In the genomic region with DNA sequence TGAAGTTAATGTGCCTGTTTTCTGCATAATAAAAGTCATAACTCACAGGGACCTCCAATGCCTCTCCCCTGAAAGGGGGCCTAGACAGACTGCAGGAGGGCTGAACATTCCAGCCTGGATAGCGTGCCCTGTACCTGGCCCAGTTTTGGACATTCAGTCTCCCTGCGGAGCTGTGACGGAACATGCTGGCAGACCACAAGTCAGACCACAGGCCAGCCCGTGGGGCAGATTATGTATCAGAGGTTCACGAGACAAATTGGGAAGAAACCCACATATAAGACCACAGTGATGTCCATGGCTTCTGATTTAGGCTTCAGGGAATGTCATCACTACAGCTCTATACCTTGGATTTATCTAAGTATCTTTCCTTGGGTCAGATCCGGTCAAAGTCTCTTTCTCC, we compare ENCODE assay signal across 19 cellular contexts.
DNase-seq lines count a peak whose midpoint lies in the region; ATAC-seq, FAIRE-seq and TF ChIP-seq lines count a peak whose summit lies in the region.
"Had no signal": no experiment of that assay in that cellular context is flagged by ENCODE, and none has a peak within 500 bp of the region (broad histone marks: within the 10 kb centered on the region; RNA-seq: fewer than 3 reads in every experiment).

No MANE protein-coding gene starts in this region.

- H3K18ac ChIP-seq in H1 (ENCODE audit: extremely low read depth, low read length) = no peak overlapping the region
- no peak overlapping the region for H3K18ac ChIP-seq in neuronal stem cell (ENCODE audit: low read length)

- peaks cover 0 to 3% (median 0%) of the 10 kb centered on the region in 4 experiments; a peak in 2 of 7 replicates for H3K4me1 ChIP-seq in H1 (replicated peaks in 1 of 4; ENCODE audit: control insufficient read depth in 3 of 4, insufficient read depth in 4 of 4, low read length in 3 of 4)
- no peaks in the 10 kb centered on the region for H3K4me1 ChIP-seq in neuronal stem cell (ENCODE audit: control insufficient read depth in 2 of 2, insufficient read depth in 1 of 2, low read depth in 1 of 2, low read length in 2 of 2)
- H3K4me1 ChIP-seq: BLaER1, HAP-1 had no signal

- CTCF ChIA-PET in H1 (lab: Charles Lee; ENCODE audit: partially characterized antibody) = interaction anchor here (1.3 kb wide), 1 partner anchor 12 kb away, joined by 4 read pairs; no protein-coding TSS in a partner anchor

- H2AK5ac ChIP-seq in H1 (ENCODE audit: low read depth, low read length) (no peak overlapping the region; the same call in 1 of the 2 replicates), neuronal stem cell (ENCODE audit: low read depth, low read length) (no peak overlapping the region)

- 0 out of 2 replicates have a peak overlapping the region, but pooled peaks have one; percentile 52 for H2BK20ac ChIP-seq in H1 (ENCODE audit: low read length)

- FAIRE-seq in H1 (lab: Jason Lieb, UNC) = no peak
- FAIRE-seq: D721Med, GM12891, GM18507, H54 had no signal

- TF ChIP-seq POLR2A in H1 (IDR thresholded peaks at IDR 0.05; ENCODE audit: control extremely low read depth in 1 of 2, low read depth in 2 of 2, low read length in 2 of 2) = no peak

- ATAC-seq in HG02885 (IDR thresholded peaks at IDR 0.05; ENCODE audit: poor library complexity, unreplicated experiment) (no peak), HG03139 (IDR thresholded peaks at IDR 0.05; ENCODE audit: unreplicated experiment) (no peak)
- ATAC-seq: GM23338 had no signal

- H2BK12ac ChIP-seq in H1 (ENCODE audit: low read depth, low read length) = no peak overlapping the region
- H2BK12ac ChIP-seq in neuronal stem cell (ENCODE audit: low read length) = no peak overlapping the region

- H4K5ac ChIP-seq in H1 (ENCODE audit: insufficient read length, low read depth, low read length) = no peak overlapping the region

- H4K8ac ChIP-seq in H1 (ENCODE audit: extremely low read depth, insufficient read depth, low read length) (no peak overlapping the region), neuronal stem cell (ENCODE audit: low read depth, low read length) (no peak overlapping the region)

- H3K4ac ChIP-seq in H1 (replicated peaks; ENCODE audit: insufficient read length, low read depth, low read length) (no peak overlapping the region), neuronal stem cell (ENCODE audit: low read length) (no peak overlapping the region)

- no peaks in the 10 kb centered on the region for H3K36me3 ChIP-seq in H1 (ENCODE audit: control insufficient read depth in 2 of 4, insufficient read depth in 4 of 4, low read length in 3 of 4)
- no peaks in the 10 kb centered on the region for H3K36me3 ChIP-seq in neuronal stem cell (replicated peaks in 1 of 2; ENCODE audit: control insufficient read depth in 2 of 2, insufficient read depth in 2 of 2, low read length in 2 of 2)
- H3K36me3 ChIP-seq: BLaER1, HAP-1 had no signal

- H4K20me1 ChIP-seq in H1 (replicated peaks in 1 of 2; ENCODE audit: control insufficient read depth in 1 of 2, insufficient read depth in 2 of 2, low read length in 2 of 2) = no peaks in the 10 kb centered on the region
- H4K20me1 ChIP-seq: BLaER1 had no signal

- no peak overlapping the region for H4K91ac ChIP-seq in H1 (replicated peaks; ENCODE audit: insufficient read length, low read length)
- no peak overlapping the region for H4K91ac ChIP-seq in neuronal stem cell (ENCODE audit: low read depth, low read length, poor library complexity)

- no peak for TF ChIP-seq RAD21 in H1 (IDR thresholded peaks at IDR 0.05 in 1 of 2, conservative IDR thresholded peaks at IDR 0.05 in 1 of 2; ENCODE audit: low read depth in 2 of 2, low read length in 2 of 2)

- H2BK5ac ChIP-seq in H1 (ENCODE audit: low read depth, low read length) (no peak overlapping the region), neuronal stem cell (ENCODE audit: low read length) (no peak overlapping the region)

- POLR2A ChIA-PET in H1 (lab: Charles Lee; ENCODE audit: partially characterized antibody) = no interaction called here

- H3K79me1 ChIP-seq in H1 (ENCODE audit: low read depth, low read length) (no peaks in the 10 kb centered on the region), neuronal stem cell (ENCODE audit: low read depth, low read length) (no peaks in the 10 kb centered on the region)

- H3K23ac ChIP-seq in H1 (ENCODE audit: insufficient read length) (no peak overlapping the region), neuronal stem cell (ENCODE audit: low read depth, low read length, poor library complexity) (no peak overlapping the region)

- DNase-seq in H1 (ENCODE audit: low read depth in 1 of 2, low spot score in 2 of 2) = no peak
- peak; percentile 39 for DNase-seq in myocyte (ENCODE audit: low read depth)
- no peak for DNase-seq in neuronal stem cell (ENCODE audit: low spot score)
- no peak for DNase-seq in C1 segment of cervical spinal cord (lab: John Stamatoyannopoulos, UW)
- DNase-seq: CD4-positive, alpha-beta T cell; CD8-positive, alpha-beta memory T cell; DMS 273 treated with DMSO at 0.1 percent for 48 hours; DMS53; GF-D8; HFFc6 had no signal

- H3K9me3 ChIP-seq in H1 (ENCODE audit: insufficient read depth in 2 of 2, low read depth in 1 of 2, low read length in 1 of 2) (peaks cover 0 to 4% of the 10 kb centered on the region in 2 experiments; a peak in 2 of 4 replicates), neuronal stem cell (replicated peaks in 1 of 2; ENCODE audit: control insufficient read depth in 2 of 2, insufficient read depth in 1 of 2, low read depth in 1 of 2, low read length in 2 of 2) (peaks cover 0 to 17% of the 10 kb centered on the region in 2 donors)
- H3K9me3 ChIP-seq: HAP-1 had no signal

- H3K9ac ChIP-seq in H1 (replicated peaks in 1 of 4; ENCODE audit: extremely low read depth in 1 of 4, low read depth in 3 of 4, low read length in 3 of 4) (no peak overlapping the region), neuronal stem cell (ENCODE audit: low read depth, low read length, poor library complexity) (no peak overlapping the region)
- H3K9ac ChIP-seq: BLaER1 had no signal

- H3K14ac ChIP-seq in H1 (ENCODE audit: insufficient read length) (no peak overlapping the region), neuronal stem cell (ENCODE audit: low read length) (no peak overlapping the region)

- TF ChIP-seq CTCF in H1 (IDR thresholded peaks at IDR 0.05; ENCODE audit: control extremely low read depth in 1 of 3, insufficient read depth in 1 of 3, low read depth in 1 of 3, low read length in 3 of 3) = no peak

- no peak overlapping the region for H3K4me2 ChIP-seq in H1 (ENCODE audit: insufficient read depth in 1 of 2, low read depth in 2 of 2, low read length in 2 of 2)
- H3K4me2 ChIP-seq in neuronal stem cell (ENCODE audit: insufficient read depth, low read length, poor library complexity, severe bottlenecking) = no peak overlapping the region
- H3K4me2 ChIP-seq: BLaER1, GM23338 had no signal

- WGBS in H1 (ENCODE audit: extremely low coverage in 1 of 2, insufficient coverage in 1 of 2, insufficient read length in 1 of 2, insufficient replicate concordance in 2 of 2, low coverage in 1 of 2, low lambda C conversion rate in 2 of 2, missing lambda C conversion rate in 1 of 2), 2 experiments = 89% methylated on average over 6 of the region's 6 CpGs; no CpG with 5 or more reads in 1 of the 2 experiments
- WGBS in neuronal stem cell (ENCODE audit: extremely low coverage in 2 of 2, insufficient read length in 2 of 2, insufficient replicate concordance in 1 of 2), 2 donors = no CpG with 5 or more reads among the region's 6 CpGs

- no peaks in the 10 kb centered on the region for H3K23me2 ChIP-seq in H1 (ENCODE audit: low read depth, low read length)

- H3K79me2 ChIP-seq in H1 (ENCODE audit: control insufficient read depth in 1 of 2, insufficient read depth in 2 of 2, low read length in 2 of 2) = no peaks in the 10 kb centered on the region

- H2BK120ac ChIP-seq in H1 (replicated peaks; ENCODE audit: low read depth, low read length) (no peak overlapping the region), neuronal stem cell (ENCODE audit: low read depth, low read length) (no peak overlapping the region)

- H3K4me3 ChIP-seq in H1 (ENCODE audit: extremely low read depth in 1 of 4, insufficient read depth in 2 of 4, low read depth in 3 of 4, low read length in 4 of 4) (no peak overlapping the region), neuronal stem cell (ENCODE audit: low read length in 2 of 2) (no peak overlapping the region)
- H3K4me3 ChIP-seq: BLaER1, GM23338, HAP-1 had no signal

- H2AFZ ChIP-seq in H1 (ENCODE audit: low read length) (no peak overlapping the region), neuronal stem cell (ENCODE audit: low read length) (peak overlapping the region; percentile 5)
- H2AFZ ChIP-seq: GM23338 had no signal

- peaks cover 0 to 3% (median 0%) of the 10 kb centered on the region in 4 experiments; a peak in 1 of 7 replicates for H3K27me3 ChIP-seq in H1 (replicated peaks in 1 of 4; ENCODE audit: control insufficient read depth in 3 of 4, extremely low read depth in 1 of 4, insufficient read depth in 3 of 4, low read length in 3 of 4)
- H3K27me3 ChIP-seq in neuronal stem cell (ENCODE audit: control insufficient read depth in 3 of 3, insufficient read depth in 3 of 3, low read depth in 1 of 3, low read length in 3 of 3) = no peaks in the 10 kb centered on the region
- H3K27me3 ChIP-seq: BLaER1 had no signal

- TF ChIP-seq EP300 in H1 (IDR thresholded peaks at IDR 0.05; ENCODE audit: borderline replicate concordance in 1 of 2, low read depth in 2 of 2, low read length in 2 of 2) = no peak

- H3K27ac ChIP-seq in H1 (ENCODE audit: low read depth, low read length) (no peak overlapping the region), neuronal stem cell (replicated peaks; ENCODE audit: low read length) (no peak overlapping the region)
- H3K27ac ChIP-seq: BLaER1 had no signal

- H2BK15ac ChIP-seq in H1 (ENCODE audit: low read length) (0 out of 2 replicates have a peak overlapping the region, but pooled peaks have one; percentile 75), neuronal stem cell (ENCODE audit: low read length) (no peak overlapping the region)

- no peak overlapping the region for H3K56ac ChIP-seq in H1 (replicated peaks; ENCODE audit: insufficient read length, low read depth, low read length)

TF ChIP-seq in H1, 55 proteins besides CTCF, POLR2A, EP300 and RAD21 (continues in another document):
- TF ChIP-seq, protein P1, sequence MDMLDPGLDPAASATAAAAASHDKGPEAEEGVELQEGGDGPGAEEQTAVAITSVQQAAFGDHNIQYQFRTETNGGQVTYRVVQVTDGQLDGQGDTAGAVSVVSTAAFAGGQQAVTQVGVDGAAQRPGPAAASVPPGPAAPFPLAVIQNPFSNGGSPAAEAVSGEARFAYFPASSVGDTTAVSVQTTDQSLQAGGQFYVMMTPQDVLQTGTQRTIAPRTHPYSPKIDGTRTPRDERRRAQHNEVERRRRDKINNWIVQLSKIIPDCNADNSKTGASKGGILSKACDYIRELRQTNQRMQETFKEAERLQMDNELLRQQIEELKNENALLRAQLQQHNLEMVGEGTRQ (IDR thresholded peaks at IDR 0.05; ENCODE audit: low read length) = no peak
- TF ChIP-seq GTF2F1 (IDR thresholded peaks at IDR 0.05; ENCODE audit: borderline replicate concordance, low read depth, low read length) = no peak
- no peak for TF ChIP-seq SP1 (IDR thresholded peaks at IDR 0.05; ENCODE audit: low read depth, low read length)
- no peak for TF ChIP-seq CEBPB (IDR thresholded peaks at IDR 0.05; ENCODE audit: low read depth, low read length)
